In genomic region chr15:52804526-52805081, GRCh38 we compare ENCODE assay signal across 9 cellular contexts. TPM values are rescaled to one million over a fixed set of nuclear protein-coding genes. Genes with fewer than 3 reads are reported as not detected.
DNase-seq lines count a peak whose midpoint lies in the region; ATAC-seq, FAIRE-seq and TF ChIP-seq lines count a peak whose summit lies in the region.
"Had no signal": no experiment of that assay in that cellular context is flagged by ENCODE, and none has a peak within 500 bp of the region (broad histone marks: within the 10 kb centered on the region; RNA-seq: fewer than 3 reads in every experiment).

No MANE protein-coding gene starts in this region.

- H3K27ac Mint-ChIP-seq in activated naive CD8-positive, alpha-beta T cell treated with anti-CD3 and anti-CD28 coated beads, Interleukin-2, amount 50 U/mL, for 24 hours, result no peak overlapping the region
- no peak overlapping the region for H3K27ac Mint-ChIP-seq in stimulated activated naive CD8-positive, alpha-beta T cell treated with anti-CD3 and anti-CD28 coated beads, Interleukin-15, amount 100 ng/mL, for 72 hours

- peaks cover 3 to 12% of the 10 kb centered on the region in 2 donors for H3K4me1 ChIP-seq in kidney (ENCODE audit: control insufficient read depth in 1 of 2, insufficient read depth in 1 of 2, low read depth in 1 of 2, low read length in 2 of 2)

- H3K36me3 ChIP-seq in kidney (ENCODE audit: control insufficient read depth in 1 of 2, insufficient read depth in 2 of 2, low read length in 2 of 2), result no peaks in the 10 kb centered on the region

- peak overlapping the region in 1 of 2 donors; percentile 20 for H3K4me3 ChIP-seq in kidney (ENCODE audit: low read length in 2 of 2)

- H3K36me3 Mint-ChIP-seq in activated naive CD8-positive, alpha-beta T cell treated with anti-CD3 and anti-CD28 coated beads, Interleukin-2, amount 50 U/mL, for 24 hours (ENCODE audit: low read depth), result peaks cover 2% of the 10 kb centered on the region

- no peaks in the 10 kb centered on the region for H3K9me3 ChIP-seq in kidney (ENCODE audit: control insufficient read depth in 1 of 2, low read length in 2 of 2)

- FAIRE-seq in kidney (lab: Jason Lieb, UNC), result no peak

- H3K4me1 Mint-ChIP-seq in activated naive CD8-positive, alpha-beta T cell treated with anti-CD3 and anti-CD28 coated beads, Interleukin-2, amount 50 U/mL, for 24 hours, result peaks cover 14% of the 10 kb centered on the region
- peaks cover 32% of the 10 kb centered on the region for H3K4me1 Mint-ChIP-seq in stimulated activated naive CD8-positive, alpha-beta T cell treated with anti-CD3 and anti-CD28 coated beads, Interleukin-15, amount 100 ng/mL, for 72 hours

- peaks cover 72% of the 10 kb centered on the region for H3K27me3 Mint-ChIP-seq in activated naive CD8-positive, alpha-beta T cell treated with anti-CD3 and anti-CD28 coated beads, Interleukin-2, amount 50 U/mL, for 24 hours
- H3K27me3 Mint-ChIP-seq in stimulated activated naive CD8-positive, alpha-beta T cell treated with anti-CD3 and anti-CD28 coated beads, Interleukin-15, amount 100 ng/mL, for 72 hours, result peaks cover 87% of the 10 kb centered on the region

- no peak for TF ChIP-seq CTCF in kidney (IDR thresholded peaks at IDR 0.05; ENCODE audit: borderline replicate concordance, extremely low read depth, insufficient read depth)

- no peak overlapping the region for H3K27ac ChIP-seq in kidney (ENCODE audit: low read depth in 2 of 2, low read length in 2 of 2)
- H3K27ac ChIP-seq: 22Rv1 had no signal

- H3K4me3 Mint-ChIP-seq in activated naive CD8-positive, alpha-beta T cell treated with anti-CD3 and anti-CD28 coated beads, Interleukin-2, amount 50 U/mL, for 24 hours, result peak overlapping the region; percentile 68
- peak overlapping the region; percentile 74 to 89 for H3K4me3 Mint-ChIP-seq in stimulated activated naive CD8-positive, alpha-beta T cell treated with anti-CD3 and anti-CD28 coated beads, Interleukin-15, amount 100 ng/mL, for 72 hours

- intact Hi-C loops in kidney (cut with DNase I), result no loop called here

- DNase-seq in NCI-H1092 treated with DMSO at 0.1 percent for 48 hours (lab: John Stamatoyannopoulos, UW), result peak; percentile 30
- DNase-seq in NCI-H1092 (lab: John Stamatoyannopoulos, UW), result no peak
- no peak for DNase-seq in activated naive CD8-positive, alpha-beta T cell treated with anti-CD3 and anti-CD28 coated beads, Interleukin-2, amount 50 U/mL, for 24 hours
- peak; percentile 66 for DNase-seq in kidney
- DNase-seq in stimulated activated naive CD8-positive, alpha-beta T cell treated with anti-CD3 and anti-CD28 coated beads, Interleukin-15, amount 100 ng/mL, for 72 hours, result peak in 1 of 2 donors; percentile 1
- DNase-seq in NCI-H2227 (lab: John Stamatoyannopoulos, UW; ENCODE audit: unreplicated experiment), result no peak
- no peak for DNase-seq in hippocampal formation (lab: John Stamatoyannopoulos, UW)
- DNase-seq in germinal center (ENCODE audit: low spot score), result no peak

- H3K9me3 Mint-ChIP-seq in activated naive CD8-positive, alpha-beta T cell treated with anti-CD3 and anti-CD28 coated beads, Interleukin-2, amount 50 U/mL, for 24 hours, result no peaks in the 10 kb centered on the region
- no peaks in the 10 kb centered on the region for H3K9me3 Mint-ChIP-seq in stimulated activated naive CD8-positive, alpha-beta T cell treated with anti-CD3 and anti-CD28 coated beads, Interleukin-15, amount 100 ng/mL, for 72 hours

- no peak overlapping the region for H3K9ac ChIP-seq in kidney (ENCODE audit: low read length in 2 of 2)

- no peak for ATAC-seq in activated naive CD8-positive, alpha-beta T cell treated with anti-CD3 and anti-CD28 coated beads, Interleukin-2, amount 50 U/mL, for 24 hours
- no peak for ATAC-seq in stimulated activated naive CD8-positive, alpha-beta T cell treated with anti-CD3 and anti-CD28 coated beads, Interleukin-15, amount 100 ng/mL, for 72 hours

RNA-seq across cellular contexts. Expression of gene ONECUT1, which starts 14.5 kb away (rescaled TPM):
- total RNA-seq in kidney, result not detected
- polyA plus RNA-seq in kidney (ENCODE audit: insufficient read depth, low read depth, low replicate concordance), result not detected

Comparison
In these comparisons a context has a peak if more than half of its experiments do, and no peak if none do; other contexts are left out.
1. DNase-seq: peak in NCI-H1092 treated with DMSO at 0.1 percent for 48 hours (single experiment) and kidney (single experiment); none in NCI-H1092 (single experiment), activated naive CD8-positive, alpha-beta T cell treated with anti-CD3 and anti-CD28 coated beads, Interleukin-2, amount 50 U/mL, for 24 hours (single experiment), NCI-H2227 (single experiment), hippocampal formation (0 of 2) and germinal center (single experiment).